21 cellular contexts compared by ENCODE assay signal in the genomic region with DNA sequence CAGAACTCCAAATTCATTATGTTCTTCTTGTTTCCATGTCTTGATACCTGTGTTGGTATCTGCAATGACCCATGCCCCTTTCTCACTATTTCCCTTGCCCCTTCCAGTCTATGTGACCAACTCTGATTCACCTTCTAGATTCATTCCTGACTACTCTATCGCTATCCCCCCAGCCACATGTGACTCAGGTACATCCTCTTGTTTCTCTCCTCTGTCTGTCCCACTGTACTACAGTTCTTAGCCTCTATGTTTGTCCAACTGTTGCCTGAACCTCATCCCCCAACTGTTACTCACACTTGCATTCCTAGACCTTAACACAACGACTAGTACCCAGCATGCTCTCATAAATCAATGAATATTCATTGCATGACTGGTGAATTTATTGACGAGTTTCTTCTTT. TPM values are rescaled to one million over a fixed set of nuclear protein-coding genes. Genes with fewer than 3 reads are reported as not detected.
DNase-seq lines count a peak whose midpoint lies in the region; ATAC-seq, FAIRE-seq and TF ChIP-seq lines count a peak whose summit lies in the region.
"Had no signal": no experiment of that assay in that cellular context is flagged by ENCODE, and none has a peak within 500 bp of the region (broad histone marks: within the 10 kb centered on the region; RNA-seq: fewer than 3 reads in every experiment).

No MANE protein-coding gene starts in this region.

- no peak overlapping the region for H3K4me3 Mint-ChIP-seq in activated CD4-positive, alpha-beta T cell treated with anti-CD3 and anti-CD28 coated beads for 36 hours
- H3K4me3 Mint-ChIP-seq in Calu3 (ENCODE audit: low read depth, unreplicated experiment), result no peak overlapping the region
- H3K4me3 Mint-ChIP-seq: CD4-positive, alpha-beta T cell; H9 had no signal

- ATAC-seq in activated CD4-positive, alpha-beta T cell treated with anti-CD3 and anti-CD28 coated beads for 36 hours, result peak; percentile 16
- ATAC-seq in foreskin keratinocyte (peak; percentile 35), HG03439 (IDR thresholded peaks at IDR 0.05; ENCODE audit: unreplicated experiment) (no peak), HepG2 (no peak)

- H3K4me1 ChIP-seq in foreskin keratinocyte (no peaks in the 10 kb centered on the region), HepG2 (ENCODE audit: insufficient read depth, low read length) (no peaks in the 10 kb centered on the region)
- H3K4me1 ChIP-seq: A549, Caco-2 had no signal

- intact Hi-C loops in activated CD4-positive, alpha-beta T cell treated with anti-CD3 and anti-CD28 coated beads for 36 hours (cut with DNase I, micrococcal nuclease), result no loop called here
- intact Hi-C loops in Calu3 (cut with micrococcal nuclease; ENCODE audit: unreplicated experiment) (no loop called here), HepG2 (cut with micrococcal nuclease; ENCODE audit: unreplicated experiment) (no loop called here)

- H3K4me2 ChIP-seq in HepG2 (ENCODE audit: low read depth, low read length), result no peak overlapping the region
- H3K4me2 ChIP-seq: A549 had no signal

- CTCF ChIA-PET in activated CD4-positive, alpha-beta T cell treated with anti-CD3 and anti-CD28 coated beads for 36 hours (lab: Charles Lee), result no interaction called here
- CTCF ChIA-PET in Calu3 (lab: Charles Lee), result no interaction called here
- CTCF ChIA-PET in HepG2 (lab: Yijun Ruan, JAX; ENCODE audit: low intra/inter-chr PET ratio, low total read pairs), result no interaction called here

- TF ChIP-seq CTCF in foreskin keratinocyte (conservative IDR thresholded peaks at IDR 0.05) (no peak), Calu3 (IDR thresholded peaks at IDR 0.05; ENCODE audit: unreplicated experiment) (no peak), HepG2 (CRISPR knock-in tag; IDR thresholded peaks at IDR 0.05) (no peak)

- in situ Hi-C loops in HepG2 (cut with HindIII; ENCODE audit: extremely low pct_ligation_motif_present, low pct_unique_long_range_greater_than_20kb), result no loop called here

- H3K27ac Mint-ChIP-seq in activated CD4-positive, alpha-beta T cell treated with anti-CD3 and anti-CD28 coated beads for 36 hours, result no peak overlapping the region
- H3K27ac Mint-ChIP-seq in Calu3 (ENCODE audit: unreplicated experiment), result no peak overlapping the region
- H3K27ac Mint-ChIP-seq: CD4-positive, alpha-beta T cell; H9 had no signal

- H3K9me3 Mint-ChIP-seq in activated CD4-positive, alpha-beta T cell treated with anti-CD3 and anti-CD28 coated beads for 36 hours (ENCODE audit: low read depth), result no peaks in the 10 kb centered on the region
- no peaks in the 10 kb centered on the region for H3K9me3 Mint-ChIP-seq in Calu3 (ENCODE audit: low read depth, unreplicated experiment)
- H3K9me3 Mint-ChIP-seq: CD4-positive, alpha-beta T cell; H9 had no signal

- no peaks in the 10 kb centered on the region for H3K9me3 ChIP-seq in HepG2 (ENCODE audit: low read length)
- H3K9me3 ChIP-seq: A549, Caco-2 had no signal

- 10% methylated on average over 3 of the region's 3 CpGs for WGBS in HepG2 (ENCODE audit: low lambda C conversion rate)

- H3K27me3 ChIP-seq in foreskin keratinocyte (no peaks in the 10 kb centered on the region), HepG2 (ENCODE audit: control insufficient read depth in 1 of 2, insufficient read depth in 2 of 2, low read length in 2 of 2) (no peaks in the 10 kb centered on the region)

- TF ChIP-seq EP300 in HepG2 (IDR thresholded peaks at IDR 0.05; ENCODE audit: low read depth in 2 of 2, low read length in 2 of 2), result no peak
- no peak for TF ChIP-seq EP300 in HepG2 (CRISPR knock-in tag; IDR thresholded peaks at IDR 0.05; ENCODE audit: borderline replicate concordance)

- no peak overlapping the region for H3K4me3 ChIP-seq in HepG2 (replicated peaks in 1 of 3; ENCODE audit: insufficient read depth in 1 of 3, low read depth in 2 of 3, low read length in 3 of 3)
- H3K4me3 ChIP-seq: A549, GM23248 had no signal

- H3K36me3 ChIP-seq in HepG2 (replicated peaks in 1 of 2; ENCODE audit: control insufficient read depth in 1 of 2, insufficient read depth in 2 of 2, low read length in 2 of 2), result no peaks in the 10 kb centered on the region

- no peaks in the 10 kb centered on the region for H3K36me3 Mint-ChIP-seq in activated CD4-positive, alpha-beta T cell treated with anti-CD3 and anti-CD28 coated beads for 36 hours (ENCODE audit: low read depth)
- no peaks in the 10 kb centered on the region for H3K36me3 Mint-ChIP-seq in Calu3 (ENCODE audit: insufficient read depth, unreplicated experiment)

- no peak overlapping the region for H2AFZ ChIP-seq in HepG2 (ENCODE audit: low read length)
- H2AFZ ChIP-seq: GM23248 had no signal

- H3K4me1 Mint-ChIP-seq in activated CD4-positive, alpha-beta T cell treated with anti-CD3 and anti-CD28 coated beads for 36 hours, result no peaks in the 10 kb centered on the region
- no peaks in the 10 kb centered on the region for H3K4me1 Mint-ChIP-seq in Calu3 (ENCODE audit: low read depth, unreplicated experiment)

- DNase-seq in activated CD4-positive, alpha-beta T cell treated with anti-CD3 and anti-CD28 coated beads for 36 hours, result no peak
- DNase-seq in activated CD4-positive, alpha-beta T cell treated with anti-CD3 and anti-CD28 coated beads, Interleukin-2, amount 50 U/mL, for 48 hours, result no peak
- DNase-seq in RCC 7860 (ENCODE audit: low spot score) (peak; percentile 18), foreskin keratinocyte (no peak), Calu3 (no peak), NCI-H1092 (lab: John Stamatoyannopoulos, UW) (no peak), HepG2 (ENCODE audit: low spot score) (no peak)
- DNase-seq: AML-193; Caco-2; CD4-positive, alpha-beta T cell; DMS153; DMS79; GF-D8; GM23248; H9 had no signal

- FAIRE-seq in RCC 7860 (lab: Jason Lieb, UNC) (no peak), HepG2 (lab: Jason Lieb, UNC) (no peak)
- FAIRE-seq: A549, GM19239 had no signal

- H3K9ac ChIP-seq in HepG2 (ENCODE audit: insufficient read depth, low read depth, low read length), result no peak overlapping the region
- H3K9ac ChIP-seq: GM23248 had no signal

- no peaks in the 10 kb centered on the region for H4K20me1 ChIP-seq in HepG2 (ENCODE audit: insufficient read depth, low read length)

- H3K27ac ChIP-seq in foreskin keratinocyte, result no peak overlapping the region
- H3K27ac ChIP-seq in HepG2 (ENCODE audit: extremely low read length, insufficient read depth, low read length), result no peak overlapping the region
- H3K27ac ChIP-seq: 22Rv1, A549, C4-2B, GM23248 had no signal

- no peaks in the 10 kb centered on the region for H3K27me3 Mint-ChIP-seq in activated CD4-positive, alpha-beta T cell treated with anti-CD3 and anti-CD28 coated beads for 36 hours
- H3K27me3 Mint-ChIP-seq in Calu3 (ENCODE audit: unreplicated experiment), result peaks cover 14% of the 10 kb centered on the region
- H3K27me3 Mint-ChIP-seq: CD4-positive, alpha-beta T cell had no signal

- no peak for TF ChIP-seq POLR2A in HepG2 (IDR thresholded peaks at IDR 0.05; ENCODE audit: insufficient read depth in 1 of 2, low read depth in 2 of 2, low read length in 2 of 2)

- no peaks in the 10 kb centered on the region for H3K79me2 ChIP-seq in HepG2 (ENCODE audit: insufficient read depth, low read length)

- TF ChIP-seq RAD21 in HepG2 (CRISPR knock-in tag; IDR thresholded peaks at IDR 0.05), result no peak

- POLR2A ChIA-PET in activated CD4-positive, alpha-beta T cell treated with anti-CD3 and anti-CD28 coated beads for 36 hours (lab: Charles Lee), result no interaction called here
- POLR2A ChIA-PET in HepG2 (lab: Yijun Ruan, JAX), result no interaction called here

- no TSS peak for BruUV-seq in Calu3 (replicated peaks; lab: Mats Ljungman, UMichigan)
- no TSS peak for BruUV-seq in HepG2 (replicated peaks; lab: Mats Ljungman, UMichigan)

RNA-seq across cellular contexts. Expression of a gene that starts 10.0 kb away (rescaled TPM):
- under 1 TPM; 0.09 to 0.12 TPM for total RNA-seq in activated CD4-positive, alpha-beta T cell treated with anti-CD3 and anti-CD28 coated beads for 36 hours
- total RNA-seq in foreskin keratinocyte (not detected in 2 replicates), Calu3 (2022) (0.10 TPM in 1 of 2 replicates, not detected in the other), HepG2 (2016; rRNA removed; fragmentation: Illumina TruSeq; extraction: Trizol) (not detected in 2 replicates)
- polyA plus RNA-seq in foreskin keratinocyte (not detected in 2 replicates), HepG2 (2011; rRNA removed) (not detected in 2 replicates)
- not detected in 2 replicates for total RNA-seq in HepG2 (2016; cell fraction: cytosol; rRNA removed; fragmentation: Illumina TruSeq; extraction: Trizol; ENCODE audit: low read depth)
- total RNA-seq in HepG2 (2016; cell fraction: insoluble cytoplasmic fraction; rRNA removed; fragmentation: Illumina TruSeq; extraction: Trizol), result not detected in 2 replicates
- not detected in 2 replicates for total RNA-seq in HepG2 (2016; cell fraction: membrane; rRNA removed; fragmentation: Illumina TruSeq; extraction: Trizol)
- total RNA-seq in HepG2 (2016; cell fraction: nucleus; rRNA removed; fragmentation: Illumina TruSeq; extraction: Trizol), result not detected in 2 replicates
- not detected in 2 replicates for polyA plus RNA-seq in HepG2 (2011; cell fraction: cytosol; rRNA removed)
- not detected in 2 replicates for polyA plus RNA-seq in HepG2 (2011; cell fraction: nucleus; rRNA removed)
- not detected in 2 replicates for polyA plus RNA-seq in HepG2 (2012)
- polyA plus RNA-seq in HepG2 (2016; cell fraction: cytosol; fragmentation: Illumina TruSeq; extraction: Trizol; ENCODE audit: low read depth), result not detected in 2 replicates
- polyA plus RNA-seq in HepG2 (2016; cell fraction: insoluble cytoplasmic fraction; fragmentation: Illumina TruSeq; extraction: Trizol; ENCODE audit: low read depth), result not detected in 2 replicates
- polyA plus RNA-seq in HepG2 (2016; cell fraction: membrane; fragmentation: Illumina TruSeq; extraction: Trizol; ENCODE audit: low read depth), result not detected in 2 replicates
- polyA plus RNA-seq in HepG2 (2016; cell fraction: nucleus; fragmentation: Illumina TruSeq; extraction: Trizol; ENCODE audit: insufficient read depth, low read depth), result not detected in 2 replicates
- not detected in 2 replicates for polyA minus RNA-seq in HepG2 (2011; rRNA and poly(A)+ RNA removed; ENCODE audit: low replicate concordance)
- polyA minus RNA-seq in HepG2 (2011; cell fraction: cytosol; rRNA and poly(A)+ RNA removed), result not detected in 2 replicates
- not detected in 2 replicates for polyA minus RNA-seq in HepG2 (2011; cell fraction: nucleus; rRNA and poly(A)+ RNA removed)
- total RNA-seq: GM23248 had no signal
- polyA plus RNA-seq: A549, BJ, GM23248 had no signal

RNA-seq across cellular contexts. Expression of a gene that starts 27.9 kb away (rescaled TPM):
- 10 to 100 TPM; 26.6 to 27.3 TPM for total RNA-seq in activated CD4-positive, alpha-beta T cell treated with anti-CD3 and anti-CD28 coated beads for 36 hours
- total RNA-seq in foreskin keratinocyte (16.5 and 16.9 TPM in 2 replicates), Calu3 (2022) (24.8 and 25.3 TPM in 2 replicates), HepG2 (2016; rRNA removed; fragmentation: Illumina TruSeq; extraction: Trizol) (9.7 and 12.1 TPM in 2 replicates)
- polyA plus RNA-seq in foreskin keratinocyte (3.9 and 4.6 TPM in 2 replicates), HepG2 (2011; rRNA removed) (10.3 and 10.6 TPM in 2 replicates)
- total RNA-seq in HepG2 (2016; cell fraction: cytosol; rRNA removed; fragmentation: Illumina TruSeq; extraction: Trizol; ENCODE audit: low read depth), result 8.2 and 9.5 TPM in 2 replicates
- total RNA-seq in HepG2 (2016; cell fraction: insoluble cytoplasmic fraction; rRNA removed; fragmentation: Illumina TruSeq; extraction: Trizol), result 9.7 and 12.5 TPM in 2 replicates
- 6.9 and 8.1 TPM in 2 replicates for total RNA-seq in HepG2 (2016; cell fraction: membrane; rRNA removed; fragmentation: Illumina TruSeq; extraction: Trizol)
- 17.5 and 19.8 TPM in 2 replicates for total RNA-seq in HepG2 (2016; cell fraction: nucleus; rRNA removed; fragmentation: Illumina TruSeq; extraction: Trizol)
- 4.5 and 5.7 TPM in 2 replicates for polyA plus RNA-seq in HepG2 (2011; cell fraction: cytosol; rRNA removed)
- 13.2 and 14.0 TPM in 2 replicates for polyA plus RNA-seq in HepG2 (2011; cell fraction: nucleus; rRNA removed)
- polyA plus RNA-seq in HepG2 (2012), result 9.5 and 12.1 TPM in 2 replicates
- 0.24 and 0.35 TPM in 2 replicates for polyA plus RNA-seq in HepG2 (2016; cell fraction: cytosol; fragmentation: Illumina TruSeq; extraction: Trizol; ENCODE audit: low read depth)
- polyA plus RNA-seq in HepG2 (2016; cell fraction: insoluble cytoplasmic fraction; fragmentation: Illumina TruSeq; extraction: Trizol; ENCODE audit: low read depth), result 10.2 and 11.1 TPM in 2 replicates
- 1.6 and 1.8 TPM in 2 replicates for polyA plus RNA-seq in HepG2 (2016; cell fraction: membrane; fragmentation: Illumina TruSeq; extraction: Trizol; ENCODE audit: low read depth)
- 25.4 and 27.7 TPM in 2 replicates for polyA plus RNA-seq in HepG2 (2016; cell fraction: nucleus; fragmentation: Illumina TruSeq; extraction: Trizol; ENCODE audit: insufficient read depth, low read depth)
- 23.6 and 27.4 TPM in 2 replicates for polyA minus RNA-seq in HepG2 (2011; rRNA and poly(A)+ RNA removed; ENCODE audit: low replicate concordance)
- polyA minus RNA-seq in HepG2 (2011; cell fraction: cytosol; rRNA and poly(A)+ RNA removed), result 18.4 and 18.6 TPM in 2 replicates
- 51.4 and 54.6 TPM in 2 replicates for polyA minus RNA-seq in HepG2 (2011; cell fraction: nucleus; rRNA and poly(A)+ RNA removed)

Comparison
In these comparisons a context has a peak if more than half of its experiments do, and no peak if none do; other contexts are left out.
1. ATAC-seq: peak in activated CD4-positive, alpha-beta T cell treated with anti-CD3 and anti-CD28 coated beads for 36 hours (single experiment) and foreskin keratinocyte (single experiment); none in HG03439 (single experiment) and HepG2 (single experiment).